ENCODE assay signal across 1 cellular context in the genomic region with DNA sequence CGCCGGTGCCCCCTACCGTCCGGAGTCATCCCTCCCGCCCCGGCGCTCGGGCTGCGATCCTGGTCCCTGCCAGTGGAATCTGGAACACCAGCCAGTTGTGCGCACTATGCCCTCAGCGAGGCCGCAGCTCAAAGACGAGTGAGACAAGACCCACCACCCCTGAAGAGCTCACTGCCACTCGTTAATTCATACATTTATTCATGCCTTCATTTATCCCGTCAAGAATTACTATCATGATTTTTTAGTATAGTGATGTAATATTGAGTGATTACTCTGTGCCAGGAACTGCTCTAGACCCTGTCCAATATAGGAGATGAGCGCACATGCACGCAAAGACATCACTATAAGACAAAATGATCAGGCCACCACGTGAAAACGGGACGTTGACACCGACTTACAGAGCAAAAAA.
TF ChIP-seq lines count a peak whose summit lies in the region.

No MANE protein-coding gene starts in this region.

TF ChIP-seq in GM23338, 12 proteins besides CTCF, POLR2A, EP300 and RAD21 (continued from another document):
- TF ChIP-seq, protein P1, sequence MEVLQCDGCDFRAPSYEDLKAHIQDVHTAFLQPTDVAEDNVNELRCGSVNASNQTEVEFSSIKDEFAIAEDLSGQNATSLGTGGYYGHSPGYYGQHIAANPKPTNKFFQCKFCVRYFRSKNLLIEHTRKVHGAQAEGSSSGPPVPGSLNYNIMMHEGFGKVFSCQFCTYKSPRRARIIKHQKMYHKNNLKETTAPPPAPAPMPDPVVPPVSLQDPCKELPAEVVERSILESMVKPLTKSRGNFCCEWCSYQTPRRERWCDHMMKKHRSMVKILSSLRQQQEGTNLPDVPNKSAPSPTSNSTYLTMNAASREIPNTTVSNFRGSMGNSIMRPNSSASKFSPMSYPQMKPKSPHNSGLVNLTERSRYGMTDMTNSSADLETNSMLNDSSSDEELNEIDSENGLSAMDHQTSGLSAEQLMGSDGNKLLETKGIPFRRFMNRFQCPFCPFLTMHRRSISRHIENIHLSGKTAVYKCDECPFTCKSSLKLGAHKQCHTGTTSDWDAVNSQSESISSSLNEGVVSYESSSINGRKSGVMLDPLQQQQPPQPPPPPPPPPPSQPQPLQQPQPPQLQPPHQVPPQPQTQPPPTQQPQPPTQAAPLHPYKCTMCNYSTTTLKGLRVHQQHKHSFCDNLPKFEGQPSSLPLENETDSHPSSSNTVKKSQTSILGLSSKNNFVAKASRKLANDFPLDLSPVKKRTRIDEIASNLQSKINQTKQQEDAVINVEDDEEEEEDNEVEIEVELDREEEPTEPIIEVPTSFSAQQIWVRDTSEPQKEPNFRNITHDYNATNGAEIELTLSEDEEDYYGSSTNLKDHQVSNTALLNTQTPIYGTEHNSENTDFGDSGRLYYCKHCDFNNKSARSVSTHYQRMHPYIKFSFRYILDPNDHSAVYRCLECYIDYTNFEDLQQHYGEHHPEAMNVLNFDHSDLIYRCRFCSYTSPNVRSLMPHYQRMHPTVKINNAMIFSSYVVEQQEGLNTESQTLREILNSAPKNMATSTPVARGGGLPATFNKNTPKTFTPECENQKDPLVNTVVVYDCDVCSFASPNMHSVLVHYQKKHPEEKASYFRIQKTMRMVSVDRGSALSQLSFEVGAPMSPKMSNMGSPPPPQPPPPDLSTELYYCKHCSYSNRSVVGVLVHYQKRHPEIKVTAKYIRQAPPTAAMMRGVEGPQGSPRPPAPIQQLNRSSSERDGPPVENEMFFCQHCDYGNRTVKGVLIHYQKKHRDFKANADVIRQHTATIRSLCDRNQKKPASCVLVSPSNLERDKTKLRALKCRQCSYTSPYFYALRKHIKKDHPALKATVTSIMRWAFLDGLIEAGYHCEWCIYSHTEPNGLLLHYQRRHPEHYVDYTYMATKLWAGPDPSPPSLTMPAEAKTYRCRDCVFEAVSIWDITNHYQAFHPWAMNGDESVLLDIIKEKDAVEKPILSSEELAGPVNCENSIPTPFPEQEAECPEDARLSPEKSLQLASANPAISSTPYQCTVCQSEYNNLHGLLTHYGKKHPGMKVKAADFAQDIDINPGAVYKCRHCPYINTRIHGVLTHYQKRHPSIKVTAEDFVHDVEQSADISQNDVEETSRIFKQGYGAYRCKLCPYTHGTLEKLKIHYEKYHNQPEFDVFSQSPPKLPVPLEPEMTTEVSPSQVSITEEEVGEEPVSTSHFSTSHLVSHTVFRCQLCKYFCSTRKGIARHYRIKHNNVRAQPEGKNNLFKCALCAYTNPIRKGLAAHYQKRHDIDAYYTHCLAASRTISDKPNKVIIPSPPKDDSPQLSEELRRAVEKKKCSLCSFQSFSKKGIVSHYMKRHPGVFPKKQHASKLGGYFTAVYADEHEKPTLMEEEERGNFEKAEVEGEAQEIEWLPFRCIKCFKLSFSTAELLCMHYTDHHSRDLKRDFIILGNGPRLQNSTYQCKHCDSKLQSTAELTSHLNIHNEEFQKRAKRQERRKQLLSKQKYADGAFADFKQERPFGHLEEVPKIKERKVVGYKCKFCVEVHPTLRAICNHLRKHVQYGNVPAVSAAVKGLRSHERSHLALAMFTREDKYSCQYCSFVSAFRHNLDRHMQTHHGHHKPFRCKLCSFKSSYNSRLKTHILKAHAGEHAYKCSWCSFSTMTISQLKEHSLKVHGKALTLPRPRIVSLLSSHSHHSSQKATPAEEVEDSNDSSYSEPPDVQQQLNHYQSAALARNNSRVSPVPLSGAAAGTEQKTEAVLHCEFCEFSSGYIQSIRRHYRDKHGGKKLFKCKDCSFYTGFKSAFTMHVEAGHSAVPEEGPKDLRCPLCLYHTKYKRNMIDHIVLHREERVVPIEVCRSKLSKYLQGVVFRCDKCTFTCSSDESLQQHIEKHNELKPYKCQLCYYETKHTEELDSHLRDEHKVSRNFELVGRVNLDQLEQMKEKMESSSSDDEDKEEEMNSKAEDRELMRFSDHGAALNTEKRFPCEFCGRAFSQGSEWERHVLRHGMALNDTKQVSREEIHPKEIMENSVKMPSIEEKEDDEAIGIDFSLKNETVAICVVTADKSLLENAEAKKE (CRISPR knock-in tag; IDR thresholded peaks at IDR 0.05) = no peak
- no peak for TF ChIP-seq ZNF114 (CRISPR knock-in tag; IDR thresholded peaks at IDR 0.05)
